14 cellular contexts compared by ENCODE assay signal in genomic region chr12:53004178-53004577, GRCh38. TPM values are rescaled to one million over a fixed set of nuclear protein-coding genes. Genes with fewer than 3 reads are reported as not detected.
A peak's percentile ranks its signal among the peaks of the same experiment; 100 is the strongest.
DNase-seq lines count a peak whose midpoint lies in the region; ATAC-seq and TF ChIP-seq lines count a peak whose summit lies in the region.
"Had no signal": no experiment of that assay in that cellular context is flagged by ENCODE, and none has a peak within 500 bp of the region (broad histone marks: within the 10 kb centered on the region; RNA-seq: fewer than 3 reads in every experiment).

No MANE protein-coding gene starts in this region.

- H3K9me3 ChIP-seq in PC-3 (ENCODE audit: low read length), result no peaks in the 10 kb centered on the region

- peaks cover 19% of the 10 kb centered on the region for H3K27me3 Mint-ChIP-seq in GM23338 (ENCODE audit: insufficient read depth, low read depth, poor library complexity)
- H3K27me3 Mint-ChIP-seq in neural crest cell (ENCODE audit: low read depth), result peaks cover 18% of the 10 kb centered on the region

- CTCF ChIA-PET in PC-3 (lab: Charles Lee), result no interaction called here

- POLR2A ChIA-PET in PC-3 (lab: Charles Lee; ENCODE audit: unreplicated experiment), result no interaction called here

- H2AFZ ChIP-seq in GM23338 (no peak overlapping the region), PC-3 (ENCODE audit: low read length) (peak overlapping the region; percentile 17; the same call in 1 of the 2 replicates)

- DNase-seq in GM23338 (ENCODE audit: low spot score) (peak; percentile 65), PC-3 (peak; percentile 66), epithelial cell of prostate (ENCODE audit: low read depth, low spot score) (no peak), neural crest cell (ENCODE audit: low read depth, low spot score) (no peak), anterior cingulate cortex (lab: John Stamatoyannopoulos, UW) (no peak), foreskin melanocyte (no peak)
- DNase-seq: amygdala, DMS53, left ventricle myocardium superior, NCI-H2107, SHP77 had no signal

- peak overlapping the region; percentile 96 for H3K4me3 Mint-ChIP-seq in GM23338
- peak overlapping the region; percentile 86 for H3K4me3 Mint-ChIP-seq in neural crest cell

- H3K36me3 Mint-ChIP-seq in GM23338 (ENCODE audit: low read depth), result peaks cover 28% of the 10 kb centered on the region
- H3K36me3 Mint-ChIP-seq in neural crest cell (ENCODE audit: low read depth), result peaks cover 6% of the 10 kb centered on the region

- H3K4me1 ChIP-seq in GM23338 (ENCODE audit: insufficient read depth) (peaks cover 25% of the 10 kb centered on the region), PC-3 (ENCODE audit: insufficient read depth, low read length) (peaks cover 32% of the 10 kb centered on the region)

- ATAC-seq in GM23338 (no peak; the same call in 2 of the 3 replicates), PC-3 (no peak), HG03097 (IDR thresholded peaks at IDR 0.05; ENCODE audit: low FRiP score, unreplicated experiment) (no peak), HG03135 (IDR thresholded peaks at IDR 0.05; ENCODE audit: unreplicated experiment) (no peak)
- ATAC-seq: left ventricle myocardium superior, sciatic nerve had no signal

- H3K4me3 ChIP-seq in GM23338 (peak overlapping the region; percentile 98; the same call in 1 of the 2 replicates), PC-3 (ENCODE audit: low read length) (peak overlapping the region; percentile 88)

- H3K4me2 ChIP-seq in GM23338 (peak overlapping the region; percentile 82), PC-3 (ENCODE audit: low read length) (peak overlapping the region; percentile 94)

- H4K20me1 ChIP-seq in GM23338 (replicated peaks; ENCODE audit: insufficient read depth), result peaks cover 17% of the 10 kb centered on the region
- peaks cover 17% of the 10 kb centered on the region for H4K20me1 ChIP-seq in PC-3 (ENCODE audit: low read length)

- H3K27ac ChIP-seq in GM23338 (ENCODE audit: low read depth), result peak overlapping the region; percentile 99
- peak overlapping the region; percentile 29 for H3K27ac ChIP-seq in PC-3 (ENCODE audit: low read length)
- H3K27ac ChIP-seq in epithelial cell of prostate, result peak overlapping the region; percentile 96

- TF ChIP-seq CTCF in GM23338 (conservative IDR thresholded peaks at IDR 0.05; ENCODE audit: low read depth in 2 of 2), result no peak
- no peak for TF ChIP-seq CTCF in PC-3 (conservative IDR thresholded peaks at IDR 0.05; ENCODE audit: low read depth, low read length)
- no peak for TF ChIP-seq CTCF in neural crest cell (conservative IDR thresholded peaks at IDR 0.05)

- H3K9me3 Mint-ChIP-seq in GM23338 (peaks cover 4% of the 10 kb centered on the region; the same call in 1 of the 3 replicates), neural crest cell (peaks cover 2% of the 10 kb centered on the region)

- H3K9me2 ChIP-seq in GM23338 (ENCODE audit: insufficient read depth) (no peaks in the 10 kb centered on the region), PC-3 (replicated peaks; ENCODE audit: low read length) (no peaks in the 10 kb centered on the region)

- H3K79me2 ChIP-seq in GM23338 (replicated peaks; ENCODE audit: insufficient read depth) (peaks cover 28% of the 10 kb centered on the region), PC-3 (ENCODE audit: low read length) (peaks cover 42% of the 10 kb centered on the region)

- H3F3A ChIP-seq in GM23338 (replicated peaks; ENCODE audit: low read depth) (0 out of 2 replicates have a peak, but pooled peaks cover 4% of the 10 kb centered on the region), PC-3 (ENCODE audit: low read length, unreplicated experiment) (no peaks in the 10 kb centered on the region)

- no peak overlapping the region for H3K9ac ChIP-seq in PC-3 (ENCODE audit: low read length)

- no TSS peak for BruUV-seq in PC-3 (replicated peaks; lab: Mats Ljungman, UMichigan)

- H3K27me3 ChIP-seq in GM23338 (ENCODE audit: insufficient read depth) (no peaks in the 10 kb centered on the region), PC-3 (ENCODE audit: low read length) (no peaks in the 10 kb centered on the region)

- peaks cover 25% of the 10 kb centered on the region for H3K4me1 Mint-ChIP-seq in GM23338
- peaks cover 43% of the 10 kb centered on the region for H3K4me1 Mint-ChIP-seq in neural crest cell

- H3K36me3 ChIP-seq in GM23338 (ENCODE audit: insufficient read depth) (peaks cover 3% of the 10 kb centered on the region; the same call in 1 of the 2 replicates), PC-3 (ENCODE audit: low read depth, low read length) (peaks cover 16% of the 10 kb centered on the region)

- intact Hi-C loops in PC-3 (cut with micrococcal nuclease), result no loop called here

- peak overlapping the region; percentile 76 for H3K27ac Mint-ChIP-seq in GM23338
- no peak overlapping the region for H3K27ac Mint-ChIP-seq in neural crest cell (ENCODE audit: unreplicated experiment)

TF ChIP-seq in GM23338, 12 proteins besides CTCF, POLR2A, EP300 and RAD21 (continues in another document):
- no peak for TF ChIP-seq ZNF462 (CRISPR knock-in tag; IDR thresholded peaks at IDR 0.05)
- no peak for TF ChIP-seq NANOG (IDR thresholded peaks at IDR 0.05; ENCODE audit: borderline replicate concordance)

RNA-seq across cellular contexts. Expression of gene EIF4B, which starts 2.1 kb away (rescaled TPM):
- total RNA-seq in GM23338 (2014; rRNA removed; shearing (Covaris generic)), result 564 and 584 TPM in 2 replicates
- 130 and 141 TPM in 2 replicates for polyA plus RNA-seq in GM23338 (2016; fragmentation: Nextera tagmentation; extraction: Ambion mirVana)
- total RNA-seq in PC-3 (2014; rRNA removed), result 424 and 434 TPM in 2 replicates
- 514 and 527 TPM in 2 replicates for total RNA-seq in neural crest cell

RNA-seq across cellular contexts. Expression of gene TNS2, which starts 45.7 kb away (rescaled TPM):
- total RNA-seq in GM23338 (2014; rRNA removed; shearing (Covaris generic)), result 5.7 and 6.9 TPM in 2 replicates
- polyA plus RNA-seq in GM23338 (2016; fragmentation: Nextera tagmentation; extraction: Ambion mirVana), result 1.5 and 1.8 TPM in 2 replicates
- total RNA-seq in PC-3 (2014; rRNA removed), result 13.1 and 30.3 TPM in 2 replicates
- 14.2 and 22.8 TPM in 2 replicates for total RNA-seq in neural crest cell

RNA-seq across cellular contexts. Expression of gene KRT18, which starts 55.3 kb away (rescaled TPM):
- total RNA-seq in GM23338 (2014; rRNA removed; shearing (Covaris generic)), result 537 and 552 TPM in 2 replicates
- polyA plus RNA-seq in GM23338 (2016; fragmentation: Nextera tagmentation; extraction: Ambion mirVana), result 1,013 and 1,049 TPM in 2 replicates
- total RNA-seq in PC-3 (2014; rRNA removed) (1,461 and 1,545 TPM in 2 replicates), neural crest cell (6.4 and 6.9 TPM in 2 replicates)

Comparison
In these comparisons a context has a peak if more than half of its experiments do, and no peak if none do; other contexts are left out.
1. DNase-seq: peak in GM23338 (single experiment) and PC-3 (single experiment); none in epithelial cell of prostate (single experiment), neural crest cell (single experiment), anterior cingulate cortex (0 of 58) and foreskin melanocyte (single experiment).
2. H3K27ac ChIP-seq: peak in every context shown above with its lines; median percentile 99 in GM23338; 96 in epithelial cell of prostate; 29 in PC-3.
3. RNA of gene KRT18, which starts 55.3 kb away (total RNA-seq): 1,461 to 1,545 TPM in PC-3 and 537 to 552 TPM in GM23338; 6.4 to 6.9 TPM in neural crest cell; every median in the first group is over 10 times any median in the second.